In the genomic region with DNA sequence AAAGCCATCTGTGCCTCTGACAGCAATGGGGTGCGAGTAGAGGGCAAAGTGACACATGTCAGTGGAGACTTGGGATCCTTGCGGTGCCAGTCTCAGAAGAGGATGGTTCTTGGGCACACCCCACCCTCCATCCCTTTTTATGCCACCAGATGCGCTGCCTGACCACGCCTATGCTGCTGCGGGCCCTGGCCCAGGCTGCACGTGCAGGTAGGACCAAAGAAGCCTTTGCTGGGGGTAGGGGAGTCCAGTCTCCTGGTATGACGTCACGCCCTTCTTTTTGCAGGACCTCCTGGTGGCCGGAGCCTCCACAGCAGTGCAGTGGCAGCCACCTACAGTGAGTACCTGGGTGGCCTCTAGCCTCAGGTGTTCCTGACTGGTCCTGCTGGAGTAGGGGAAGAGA, we compare ENCODE assay signal across 10 cellular contexts. TPM values are rescaled to one million over a fixed set of nuclear protein-coding genes. Genes with fewer than 3 reads are reported as not detected.
DNase-seq lines count a peak whose midpoint lies in the region; ATAC-seq and TF ChIP-seq lines count a peak whose summit lies in the region.
"Had no signal": no experiment of that assay in that cellular context is flagged by ENCODE, and none has a peak within 500 bp of the region (broad histone marks: within the 10 kb centered on the region; RNA-seq: fewer than 3 reads in every experiment).

No MANE protein-coding gene starts in this region.

- H3K27me3 ChIP-seq in right atrium auricular region (no peaks in the 10 kb centered on the region), iPS-15b (ENCODE audit: control insufficient read depth, insufficient read depth, low read length) (no peaks in the 10 kb centered on the region), subcutaneous abdominal adipose tissue (ENCODE audit: control insufficient read depth in 5 of 5, insufficient read depth in 4 of 5, low read length in 5 of 5) (no peaks in the 10 kb centered on the region), foreskin keratinocyte (no peaks in the 10 kb centered on the region)

- H3K4me1 Mint-ChIP-seq in activated CD4-positive, alpha-beta memory T cell treated with anti-CD3 and anti-CD28 coated beads, Interleukin-2, amount 10 ng/mL, durations not matched to agents 7 days and 5 days = peaks cover 42% of the 10 kb centered on the region

- H3K9me3 ChIP-seq in right atrium auricular region (no peaks in the 10 kb centered on the region), iPS-15b (ENCODE audit: control insufficient read depth, insufficient read depth, low read length) (no peaks in the 10 kb centered on the region), subcutaneous abdominal adipose tissue (ENCODE audit: control insufficient read depth in 5 of 5, low read length in 5 of 5) (no peaks in the 10 kb centered on the region)

- peak overlapping the region; percentile 90 for H3K4me3 Mint-ChIP-seq in activated CD4-positive, alpha-beta memory T cell treated with anti-CD3 and anti-CD28 coated beads, Interleukin-2, amount 10 ng/mL, durations not matched to agents 7 days and 5 days

- CTCF ChIA-PET in activated CD4-positive, alpha-beta memory T cell treated with anti-CD3 and anti-CD28 coated beads, Interleukin-2, amount 10 ng/mL, durations not matched to agents 7 days and 5 days (lab: Charles Lee) = no interaction called here

- H3K27me3 Mint-ChIP-seq in activated CD4-positive, alpha-beta memory T cell treated with anti-CD3 and anti-CD28 coated beads, Interleukin-2, amount 10 ng/mL, durations not matched to agents 7 days and 5 days = no peaks in the 10 kb centered on the region

- DNase-seq in right atrium auricular region (ENCODE audit: low spot score) (no peak), left cardiac atrium (no peak), foreskin keratinocyte (no peak), ecto neural progenitor cell (ENCODE audit: low spot score) (no peak)
- DNase-seq in activated CD4-positive, alpha-beta memory T cell treated with anti-CD3 and anti-CD28 coated beads, Interleukin-2, amount 10 ng/mL, durations not matched to agents 7 days and 5 days = no peak
- DNase-seq: effector CD8-positive, alpha-beta T cell; stimulated activated CD4-positive, alpha-beta T cell treated with anti-CD3 and anti-CD28 coated beads, Interleukin-4, amount 100 ng/mL, for 24 hours had no signal

- ATAC-seq in left cardiac atrium (no peak), foreskin keratinocyte (no peak), HG02981 (IDR thresholded peaks at IDR 0.05; ENCODE audit: unreplicated experiment) (no peak)

- no peak overlapping the region for H3K9ac ChIP-seq in iPS-15b (ENCODE audit: low read depth, low read length)
- peak overlapping the region in 4 of 5 donors; percentile 46 to 94 (median 60) for H3K9ac ChIP-seq in subcutaneous abdominal adipose tissue (ENCODE audit: low read length in 5 of 5)

- peak overlapping the region in 1 of 2 donors; percentile 74 for H3K4me3 ChIP-seq in right atrium auricular region
- H3K4me3 ChIP-seq in iPS-15b (ENCODE audit: low read depth, low read length) = peak overlapping the region; percentile 94
- H3K4me3 ChIP-seq in subcutaneous abdominal adipose tissue (ENCODE audit: low read depth in 1 of 5, low read length in 5 of 5) = peak overlapping the region in 2 of 5 donors; percentile 26 to 90

- peaks cover 10% of the 10 kb centered on the region for H3K36me3 Mint-ChIP-seq in activated CD4-positive, alpha-beta memory T cell treated with anti-CD3 and anti-CD28 coated beads, Interleukin-2, amount 10 ng/mL, durations not matched to agents 7 days and 5 days (ENCODE audit: low read depth)

- H3K36me3 ChIP-seq in right atrium auricular region (peaks cover 4% of the 10 kb centered on the region), iPS-15b (ENCODE audit: control insufficient read depth, insufficient read depth, low read length) (peaks cover 30% of the 10 kb centered on the region), subcutaneous abdominal adipose tissue (ENCODE audit: control insufficient read depth in 5 of 5, insufficient read depth in 5 of 5, low read length in 5 of 5) (peaks cover 0 to 42% (median 17%) of the 10 kb centered on the region in 5 donors)

- H3K4me1 ChIP-seq in right atrium auricular region = peaks cover 0 to 57% of the 10 kb centered on the region in 2 donors
- peaks cover 3% of the 10 kb centered on the region for H3K4me1 ChIP-seq in iPS-15b (ENCODE audit: control insufficient read depth, insufficient read depth, low read length)
- H3K4me1 ChIP-seq in subcutaneous abdominal adipose tissue (ENCODE audit: control insufficient read depth in 5 of 5, insufficient read depth in 5 of 5, low read length in 5 of 5) = peaks cover 4 to 61% (median 52%) of the 10 kb centered on the region in 5 donors
- H3K4me1 ChIP-seq in foreskin keratinocyte = no peaks in the 10 kb centered on the region

- no peak for TF ChIP-seq CTCF in right atrium auricular region (IDR thresholded peaks at IDR 0.05)
- TF ChIP-seq CTCF in foreskin keratinocyte (conservative IDR thresholded peaks at IDR 0.05) = no peak

- H3K27ac ChIP-seq in right atrium auricular region (peak overlapping the region; percentile 89 to 90), subcutaneous abdominal adipose tissue (ENCODE audit: low read depth, low read length) (no peak overlapping the region), foreskin keratinocyte (no peak overlapping the region)

- peak overlapping the region; percentile 78 for H3K27ac Mint-ChIP-seq in activated CD4-positive, alpha-beta memory T cell treated with anti-CD3 and anti-CD28 coated beads, Interleukin-2, amount 10 ng/mL, durations not matched to agents 7 days and 5 days

- POLR2A ChIA-PET in activated CD4-positive, alpha-beta memory T cell treated with anti-CD3 and anti-CD28 coated beads, Interleukin-2, amount 10 ng/mL, durations not matched to agents 7 days and 5 days (lab: Charles Lee) = interaction anchor here (5.6 kb wide), 1 partner anchor 8 kb away, joined by 63 read pairs; the partner anchor contains the start of gene TCIRG1

- H3K9me3 Mint-ChIP-seq in activated CD4-positive, alpha-beta memory T cell treated with anti-CD3 and anti-CD28 coated beads, Interleukin-2, amount 10 ng/mL, durations not matched to agents 7 days and 5 days = no peaks in the 10 kb centered on the region

- intact Hi-C loops in left cardiac atrium (cut with DNase I) = loop anchor here in 1 of 2 donors (10.0 kb wide), 2 partner anchors 93 to 173 kb away; partner anchors contain the start of gene CHKA

RNA-seq across cellular contexts. Expression of gene NDUFS8, which starts 1.5 kb away (rescaled TPM):
- 100 to 1,000 TPM; 436 to 568 TPM for total RNA-seq in right atrium auricular region
- 100 to 1,000 TPM; 304 to 342 TPM for total RNA-seq in left cardiac atrium
- total RNA-seq in activated CD4-positive, alpha-beta memory T cell treated with anti-CD3 and anti-CD28 coated beads, Interleukin-2, amount 10 ng/mL, durations not matched to agents 7 days and 5 days = 100 to 1,000 TPM; 112 to 128 TPM
- 149 and 157 TPM in 2 replicates for total RNA-seq in foreskin keratinocyte
- 188 and 220 TPM in 2 replicates for polyA plus RNA-seq in foreskin keratinocyte

RNA-seq across cellular contexts. Expression of gene TCIRG1, which starts 6.8 kb away (rescaled TPM):
- total RNA-seq in right atrium auricular region (10 to 100 TPM; 19.2 to 50.7 TPM), left cardiac atrium (10 to 100 TPM; 39.5 to 51.7 TPM), foreskin keratinocyte (36.7 and 46.0 TPM in 2 replicates)
- 100 to 1,000 TPM; 295 TPM for total RNA-seq in activated CD4-positive, alpha-beta memory T cell treated with anti-CD3 and anti-CD28 coated beads, Interleukin-2, amount 10 ng/mL, durations not matched to agents 7 days and 5 days
- 43.5 and 57.1 TPM in 2 replicates for polyA plus RNA-seq in foreskin keratinocyte

RNA-seq across cellular contexts. Expression of gene ALDH3B1, which starts 21.9 kb away (rescaled TPM):
- 10 to 100 TPM; 10.5 to 21.6 TPM for total RNA-seq in right atrium auricular region
- 1 to 10 TPM; 6.2 to 8.9 TPM for total RNA-seq in left cardiac atrium
- not detected for total RNA-seq in activated CD4-positive, alpha-beta memory T cell treated with anti-CD3 and anti-CD28 coated beads, Interleukin-2, amount 10 ng/mL, durations not matched to agents 7 days and 5 days
- not detected in 2 replicates for total RNA-seq in foreskin keratinocyte
- polyA plus RNA-seq in foreskin keratinocyte = 0.03 TPM in 1 of 2 replicates, not detected in the other

RNA-seq across cellular contexts. Expression of gene UNC93B1, which starts 28.1 kb away (rescaled TPM):
- total RNA-seq in right atrium auricular region (10 to 100 TPM in 1 of 2 donors, 1 to 10 TPM in 1; 9.2 to 19.7 TPM), left cardiac atrium (10 to 100 TPM; 12.5 to 15.1 TPM), foreskin keratinocyte (14.8 and 16.3 TPM in 2 replicates)
- total RNA-seq in activated CD4-positive, alpha-beta memory T cell treated with anti-CD3 and anti-CD28 coated beads, Interleukin-2, amount 10 ng/mL, durations not matched to agents 7 days and 5 days = 10 to 100 TPM; 41.7 to 42.0 TPM
- polyA plus RNA-seq in foreskin keratinocyte = 14.8 and 15.3 TPM in 2 replicates

Comparison
In these comparisons a context has a peak if more than half of its experiments do, and no peak if none do; other contexts are left out.
1. H3K27ac ChIP-seq: peak in right atrium auricular region (2 of 2); none in subcutaneous abdominal adipose tissue (single experiment) and foreskin keratinocyte (single experiment).